In genomic region chr2:98739020-98739419, GRCh38 we compare ENCODE assay signal across 26 cellular contexts.
"Had no signal": no experiment of that assay in that cellular context is flagged by ENCODE, and none has a peak within 500 bp of the region (broad histone marks: within the 10 kb centered on the region; RNA-seq: fewer than 3 reads in every experiment).

No MANE protein-coding gene starts in this region.

- ATAC-seq: effector memory CD8-positive, alpha-beta T cell; heart right ventricle; left ventricle myocardium superior; lower lobe of right lung; natural killer cell; psoas muscle; right cardiac atrium; stimulated activated memory B cell treated with anti-CD40 and anti-IgM and Interleukin-4, amounts not matched to agents 10 μg/mL and 1 μg/mL and 100 μg/mL, for 72 hours; stimulated activated naive CD8-positive, alpha-beta T cell treated with anti-CD3 and anti-CD28 coated beads, Interleukin-15, Interleukin-2, amounts not matched to agents 100 U/mL and 50 U/mL, for 24 hours had no signal

- H3K4me3 ChIP-seq: esophagus squamous epithelium, heart right ventricle, lower lobe of right lung, ovary, psoas muscle, skin epidermis, spleen, testis, tibial artery had no signal

- DNase-seq: cortex of kidney; effector memory CD8-positive, alpha-beta T cell; erythroblast; esophagus squamous epithelium; foreskin melanocyte; glutamatergic neuron; heart right ventricle; hippocampal formation; left cardiac atrium; left ventricle myocardium superior; lower lobe of right lung; natural killer cell; occipital lobe; ovary; posterior cingulate gyrus; psoas muscle; right cardiac atrium; spleen; stimulated activated CD4-positive, alpha-beta T cell treated with anti-CD3 and anti-CD28 coated beads, Interleukin-4, amount 100 ng/mL, for 4 hours; stimulated activated naive CD8-positive, alpha-beta T cell treated with anti-CD3 and anti-CD28 coated beads, Interleukin-15, Interleukin-2, amounts not matched to agents 100 U/mL and 50 U/mL, for 24 hours; substantia nigra; testis; tibial artery had no signal

- H3K27me3 Mint-ChIP-seq: effector memory CD8-positive, alpha-beta T cell; stimulated activated memory B cell treated with anti-CD40 and anti-IgM and Interleukin-4, amounts not matched to agents 10 μg/mL and 1 μg/mL and 100 μg/mL, for 72 hours; type B pancreatic cell had no signal

- H3K4me3 Mint-ChIP-seq: effector memory CD8-positive, alpha-beta T cell; natural killer cell; stimulated activated memory B cell treated with anti-CD40 and anti-IgM and Interleukin-4, amounts not matched to agents 10 μg/mL and 1 μg/mL and 100 μg/mL, for 72 hours; type B pancreatic cell had no signal

- H3K36me3 Mint-ChIP-seq: natural killer cell; stimulated activated memory B cell treated with anti-CD40 and anti-IgM and Interleukin-4, amounts not matched to agents 10 μg/mL and 1 μg/mL and 100 μg/mL, for 72 hours; type B pancreatic cell had no signal

- H3K27ac Mint-ChIP-seq: natural killer cell; stimulated activated memory B cell treated with anti-CD40 and anti-IgM and Interleukin-4, amounts not matched to agents 10 μg/mL and 1 μg/mL and 100 μg/mL, for 72 hours; type B pancreatic cell had no signal

- H3K27me3 ChIP-seq: esophagus squamous epithelium, heart right ventricle, ovary, spleen, testis, tibial artery had no signal

- H3K9me3 ChIP-seq: esophagus squamous epithelium, heart right ventricle, lower lobe of right lung, ovary, psoas muscle, spleen, testis, tibial artery had no signal

- H3K4me1 ChIP-seq: psoas muscle, tibial artery had no signal

- H3K27ac ChIP-seq: esophagus squamous epithelium, heart right ventricle, lower lobe of right lung, ovary, psoas muscle, skin epidermis, spleen, testis, tibial artery had no signal

- H3K36me3 ChIP-seq: esophagus squamous epithelium, heart right ventricle, lower lobe of right lung, ovary, spleen, tibial artery had no signal

- H3K9me3 Mint-ChIP-seq: effector memory CD8-positive, alpha-beta T cell; natural killer cell; stimulated activated memory B cell treated with anti-CD40 and anti-IgM and Interleukin-4, amounts not matched to agents 10 μg/mL and 1 μg/mL and 100 μg/mL, for 72 hours; type B pancreatic cell had no signal
